In genomic region chr9:12368569-12368968, GRCh38 we compare ENCODE assay signal across 27 cellular contexts.
"Had no signal": no experiment of that assay in that cellular context is flagged by ENCODE, and none has a peak within 500 bp of the region (broad histone marks: within the 10 kb centered on the region; RNA-seq: fewer than 3 reads in every experiment).

No MANE protein-coding gene starts in this region.

- H3K9me3 ChIP-seq: body of pancreas had no signal

- DNase-seq: activated B cell treated with CpG ODN at 0.5 μM for 24 hours; activated CD4-positive, alpha-beta T cell treated with anti-CD3 and anti-CD28 coated beads for 1 hour; activated CD4-positive, alpha-beta T cell treated with anti-CD3 and anti-CD28 coated beads, Interleukin-2, amount 10 ng/mL, durations not matched to agents 24 days and 14 days; activated CD4-positive, alpha-beta T cell treated with anti-CD3 and anti-CD28 coated beads, Interleukin-2, amount 50 U/mL, for 48 hours; activated CD8-positive, alpha-beta memory T cell treated with anti-CD3 and anti-CD28 coated beads, Interleukin-2, amount 10 ng/mL, durations not matched to agents 7 days and 5 days; activated effector memory CD4-positive, alpha-beta T cell treated with Interleukin-2 at 50 U/mL for 16 hours; activated naive CD4-positive, alpha-beta T cell; activated T-cell treated with anti-CD3 and anti-CD28 coated beads, Interleukin-2, amount 50 U/mL, for 24 hours; aorta; body of pancreas; central memory CD4-positive, alpha-beta T cell; MM.1S; NCI-H146; NCI-H187 treated with DMSO at 0.1 percent for 48 hours; NCI-H2107; NCI-H2171 treated with DMSO at 0.1 percent for 48 hours; NCI-H226; NCI-H526 treated with DMSO at 0.1 percent for 48 hours; NCI-H82; PC-3; SHP77; T-helper 9 cell had no signal

- H3K4me1 Mint-ChIP-seq: activated B cell treated with CpG ODN at 0.5 μM for 24 hours; activated CD4-positive, alpha-beta T cell treated with anti-CD3 and anti-CD28 coated beads, Interleukin-2, amount 10 ng/mL, durations not matched to agents 24 days and 14 days; activated CD8-positive, alpha-beta memory T cell treated with anti-CD3 and anti-CD28 coated beads, Interleukin-2, amount 10 ng/mL, durations not matched to agents 7 days and 5 days; activated naive CD4-positive, alpha-beta T cell treated with anti-CD3 and anti-CD28 coated beads, Interleukin-2, amount 50 U/mL, for 24 hours had no signal

- H3K4me3 ChIP-seq: body of pancreas had no signal

- H3K4me3 Mint-ChIP-seq: activated B cell treated with CpG ODN at 0.5 μM for 24 hours; activated CD4-positive, alpha-beta T cell treated with anti-CD3 and anti-CD28 coated beads, Interleukin-2, amount 10 ng/mL, durations not matched to agents 24 days and 14 days; activated CD8-positive, alpha-beta memory T cell treated with anti-CD3 and anti-CD28 coated beads, Interleukin-2, amount 10 ng/mL, durations not matched to agents 7 days and 5 days; activated naive CD4-positive, alpha-beta T cell treated with anti-CD3 and anti-CD28 coated beads, Interleukin-2, amount 50 U/mL, for 24 hours; activated T-cell treated with anti-CD3 and anti-CD28 coated beads, Interleukin-2, amount 50 U/mL, for 24 hours; activated T-helper 1 cell treated with anti-CD3 and anti-CD28 coated beads, Interleukin-12 subunit alpha, Interleukin-12 subunit beta, Interleukin-2, Interleukin-4 antibody, amounts not matched to agents 30 ng/mL and 10 ng/mL and 1 ng/mL, durations not matched to agents 14 hours and 24 hours and 36 hours; T-helper 1 cell treated with Interleukin-12 subunit alpha and Interleukin-12 subunit beta and Interleukin-4 antibody, amounts not matched to agents 30 μg/mL and 1 μg/mL, for 36 hours had no signal

- FAIRE-seq: bronchial epithelial cell, RCC 7860 had no signal

- H3K4me1 ChIP-seq: body of pancreas had no signal

- H3K27me3 Mint-ChIP-seq: activated B cell treated with CpG ODN at 0.5 μM for 24 hours; activated CD4-positive, alpha-beta T cell treated with anti-CD3 and anti-CD28 coated beads, Interleukin-2, amount 10 ng/mL, durations not matched to agents 24 days and 14 days; activated CD8-positive, alpha-beta memory T cell treated with anti-CD3 and anti-CD28 coated beads, Interleukin-2, amount 10 ng/mL, durations not matched to agents 7 days and 5 days; activated naive CD4-positive, alpha-beta T cell treated with anti-CD3 and anti-CD28 coated beads, Interleukin-2, amount 50 U/mL, for 24 hours; activated T-cell treated with anti-CD3 and anti-CD28 coated beads, Interleukin-2, amount 50 U/mL, for 24 hours had no signal

- H3K36me3 Mint-ChIP-seq: activated CD8-positive, alpha-beta memory T cell treated with anti-CD3 and anti-CD28 coated beads, Interleukin-2, amount 10 ng/mL, durations not matched to agents 7 days and 5 days; activated naive CD4-positive, alpha-beta T cell treated with anti-CD3 and anti-CD28 coated beads, Interleukin-2, amount 50 U/mL, for 24 hours had no signal

- H3K27ac ChIP-seq: body of pancreas had no signal

- H3K27ac Mint-ChIP-seq: activated B cell treated with CpG ODN at 0.5 μM for 24 hours; activated CD4-positive, alpha-beta T cell treated with anti-CD3 and anti-CD28 coated beads, Interleukin-2, amount 10 ng/mL, durations not matched to agents 24 days and 14 days; activated CD8-positive, alpha-beta memory T cell treated with anti-CD3 and anti-CD28 coated beads, Interleukin-2, amount 10 ng/mL, durations not matched to agents 7 days and 5 days; activated naive CD4-positive, alpha-beta T cell treated with anti-CD3 and anti-CD28 coated beads, Interleukin-2, amount 50 U/mL, for 24 hours; activated T-cell treated with anti-CD3 and anti-CD28 coated beads, Interleukin-2, amount 50 U/mL, for 24 hours; activated T-helper 1 cell treated with anti-CD3 and anti-CD28 coated beads, Interleukin-12 subunit alpha, Interleukin-12 subunit beta, Interleukin-2, Interleukin-4 antibody, amounts not matched to agents 30 ng/mL and 10 ng/mL and 1 ng/mL, durations not matched to agents 14 hours and 24 hours and 36 hours; T-helper 1 cell treated with Interleukin-12 subunit alpha and Interleukin-12 subunit beta and Interleukin-4 antibody, amounts not matched to agents 30 μg/mL and 1 μg/mL, for 36 hours had no signal

- H3K27me3 ChIP-seq: body of pancreas had no signal

- ATAC-seq: activated CD8-positive, alpha-beta memory T cell treated with anti-CD3 and anti-CD28 coated beads, Interleukin-2, amount 10 ng/mL, durations not matched to agents 7 days and 5 days; body of pancreas; PC-3 had no signal
